ENCODE assay signal across 10 cellular contexts in the genomic region with DNA sequence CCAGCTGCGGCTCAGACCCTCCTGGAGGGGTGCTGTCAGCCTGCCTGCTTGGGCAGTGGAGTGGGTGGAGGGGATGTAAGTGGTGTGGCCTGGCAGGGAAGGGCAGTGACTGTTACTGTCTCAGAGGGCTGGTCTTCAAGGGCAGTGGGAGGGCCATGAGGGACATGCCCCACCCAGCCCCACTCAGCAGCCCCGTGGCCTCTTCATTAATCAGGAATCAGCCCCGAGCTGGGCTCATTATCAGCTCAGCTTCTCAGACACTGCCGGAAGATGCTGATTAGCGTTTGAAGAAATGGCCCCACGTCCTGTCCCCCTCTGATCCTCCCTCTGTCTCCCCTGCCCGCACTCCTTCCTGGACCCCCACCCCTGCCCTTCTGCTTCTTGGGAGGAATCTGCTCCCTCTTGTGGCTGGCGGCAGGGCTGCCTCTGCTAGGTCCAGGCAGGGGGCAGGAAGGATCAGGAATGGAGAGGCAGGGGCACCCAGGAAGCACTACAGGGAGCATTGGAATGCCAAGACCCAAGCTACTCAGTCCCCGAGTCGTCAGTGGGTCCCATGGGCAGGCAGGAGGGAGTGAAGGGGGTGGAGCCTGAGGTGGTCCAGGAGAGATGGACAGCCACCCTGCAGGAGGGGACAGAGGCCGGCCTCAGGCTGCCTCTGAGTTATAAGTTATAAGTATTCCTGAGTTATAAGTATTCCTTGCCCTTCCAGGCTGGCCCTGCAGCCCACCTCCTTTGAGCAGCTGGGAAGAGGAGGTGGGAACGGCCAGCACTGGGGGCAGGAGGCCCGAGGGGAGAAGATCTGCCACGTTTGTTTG. TPM values are rescaled to one million over a fixed set of nuclear protein-coding genes. Genes with fewer than 3 reads are reported as not detected.
A peak's percentile ranks its signal among the peaks of the same experiment; 100 is the strongest.
DNase-seq lines count a peak whose midpoint lies in the region; ATAC-seq and TF ChIP-seq lines count a peak whose summit lies in the region.
"Had no signal": no experiment of that assay in that cellular context is flagged by ENCODE, and none has a peak within 500 bp of the region (broad histone marks: within the 10 kb centered on the region; RNA-seq: fewer than 3 reads in every experiment).

No MANE protein-coding gene starts in this region.

- TF ChIP-seq POLR2A in spleen (IDR thresholded peaks at IDR 0.05) (no peak), suprapubic skin (IDR thresholded peaks at IDR 0.05) (no peak)

- peak in 7 of 11 experiments; percentile 9 to 42 (median 25) for TF ChIP-seq CTCF in spleen (IDR thresholded peaks at IDR 0.05 in 8 of 11, conservative IDR thresholded peaks at IDR 0.05 in 3 of 11)
- peak in 1 of 2 donors; percentile 52 for TF ChIP-seq CTCF in suprapubic skin (IDR thresholded peaks at IDR 0.05)

- DNase-seq in COR-L47 (lab: John Stamatoyannopoulos, UW) (peak; percentile 30), HPDE6-E6E7 (ENCODE audit: extremely low spot score) (peak; percentile 61), T-cell (no peak), Right ventricle myocardium superior (peak; percentile 61), spleen (peak; percentile 73), suprapubic skin (ENCODE audit: low spot score in 2 of 2) (no peak)
- no peak for DNase-seq in effector CD4-positive, alpha-beta T cell

- 11 to 16% (median 12%) methylated on average over 12 to 14 of the region's 14 CpGs for WGBS in spleen, 5 donors
- 22% methylated on average over 14 of the region's 14 CpGs for WGBS in suprapubic skin

- H3K27me3 Mint-ChIP-seq in T-cell = peaks cover 83 to 84% of the 10 kb centered on the region in 2 donors

- ATAC-seq in T-cell (replicated peaks in 1 of 4) = peak in 3 of 4 experiments; percentile 22 to 58 (median 26)
- ATAC-seq in Right ventricle myocardium superior (ENCODE audit: poor library complexity) = peak; percentile 78
- no peak for ATAC-seq in HG02610 (IDR thresholded peaks at IDR 0.05; ENCODE audit: unreplicated experiment)

- intact Hi-C loops in Right ventricle myocardium superior (cut with DNase I) (no loop called here), spleen (cut with DNase I; ENCODE audit: low total_unique reads) (no loop called here)

- no peaks in the 10 kb centered on the region for H3K36me3 Mint-ChIP-seq in T-cell

- H3K27me3 ChIP-seq in spleen (replicated peaks in 1 of 7) (peaks cover 6 to 100% (median 65%) of the 10 kb centered on the region in 7 donors), suprapubic skin (peaks cover 83% of the 10 kb centered on the region)

- POLR2A ChIA-PET in T-cell (lab: Charles Lee) = interaction anchor here in 1 of 2 donors (0.6 kb wide), 1 partner anchor 135 kb away, joined by 3 read pairs; no protein-coding TSS in a partner anchor

- no peaks in the 10 kb centered on the region for H3K9me3 Mint-ChIP-seq in T-cell

- H3K27ac ChIP-seq in spleen = no peak overlapping the region
- H3K27ac ChIP-seq in suprapubic skin = no peak overlapping the region

- peak overlapping the region in 1 of 3 donors; percentile 64 for H3K4me3 Mint-ChIP-seq in T-cell

- H3K27ac Mint-ChIP-seq in T-cell = peak overlapping the region in 1 of 2 donors; percentile 1

- H3K4me3 ChIP-seq in spleen (no peak overlapping the region), suprapubic skin (no peak overlapping the region)
- H3K4me3 ChIP-seq: skin epidermis had no signal

- H3K36me3 ChIP-seq in spleen (no peaks in the 10 kb centered on the region), suprapubic skin (no peaks in the 10 kb centered on the region)

- H3K9me3 ChIP-seq in spleen (no peaks in the 10 kb centered on the region), suprapubic skin (no peaks in the 10 kb centered on the region)

- CTCF ChIA-PET in T-cell (lab: Charles Lee) = interaction anchor here (0.9 to 1.4 kb wide), 4 partner anchors 8 to 23 kb away, joined by 4 to 7 read pairs (median 6); a partner anchor contains a TSS

- no peak for TF ChIP-seq EP300 in suprapubic skin (IDR thresholded peaks at IDR 0.05)

- H3K4me1 ChIP-seq in spleen = peaks cover 6 to 28% (median 18%) of the 10 kb centered on the region in 6 donors
- H3K4me1 ChIP-seq in suprapubic skin = peaks cover 22% of the 10 kb centered on the region

- H3K4me1 Mint-ChIP-seq in T-cell = peaks cover 14 to 19% (median 17%) of the 10 kb centered on the region in 3 donors

RNA-seq across cellular contexts. Expression of a gene that starts 7.0 kb away (rescaled TPM):
- under 1 TPM in 3 of 5 donors, not detected in 2; 0.09 to 0.35 (median 0.20) TPM for total RNA-seq in T-cell
- not detected for total RNA-seq in Right ventricle myocardium superior
- total RNA-seq in spleen = under 1 TPM in 1 of 7 donors, not detected in 6; 0.32 TPM
- polyA plus RNA-seq in spleen = under 1 TPM; 0.04 to 0.06 (median 0.05) TPM
- total RNA-seq in suprapubic skin = not detected

RNA-seq across cellular contexts. Expression of a gene that starts 22.3 kb away (rescaled TPM):
- total RNA-seq in T-cell (10 to 100 TPM in 3 of 5 donors, 1 to 10 TPM in 2; 5.0 to 12.8 (median 10.8) TPM), Right ventricle myocardium superior (85.9 TPM), spleen (10 to 100 TPM in 6 of 7 donors, 1 to 10 TPM in 1; 8.9 to 26.2 (median 15.4) TPM), suprapubic skin (10 to 100 TPM; 28.8 to 62.1 (median 49.3) TPM)
- 1 to 10 TPM; 2.8 to 8.9 (median 4.8) TPM for polyA plus RNA-seq in spleen

RNA-seq across cellular contexts. Expression of a gene that starts 22.6 kb away (rescaled TPM):
- total RNA-seq in T-cell = under 1 TPM; 0.37 to 0.88 (median 0.69) TPM
- total RNA-seq in Right ventricle myocardium superior = 2.6 TPM
- total RNA-seq in spleen = 1 to 10 TPM in 5 of 7 donors, under 1 TPM in 2; 0.39 to 2.8 (median 1.1) TPM
- 1 to 10 TPM; 1.1 to 2.1 (median 1.5) TPM for polyA plus RNA-seq in spleen
- total RNA-seq in suprapubic skin = 1 to 10 TPM in 3 of 4 donors, under 1 TPM in 1; 0.56 to 1.9 (median 1.4) TPM

RNA-seq across cellular contexts. Expression of a gene that starts 22.6 kb away (rescaled TPM):
- total RNA-seq in T-cell (10 to 100 TPM; 20.6 to 47.7 (median 41.3) TPM), Right ventricle myocardium superior (22.3 TPM), spleen (10 to 100 TPM; 21.2 to 45.5 (median 29.4) TPM), suprapubic skin (10 to 100 TPM; 18.3 to 31.3 (median 22.3) TPM)
- 10 to 100 TPM; 27.4 to 43.3 (median 39.3) TPM for polyA plus RNA-seq in spleen

RNA-seq across cellular contexts. Expression of a gene that starts 50.1 kb away (rescaled TPM):
- total RNA-seq in T-cell (1 to 10 TPM; 1.2 to 2.4 (median 1.2) TPM), Right ventricle myocardium superior (165 TPM), spleen (10 to 100 TPM; 26.7 to 51.6 (median 31.1) TPM), suprapubic skin (10 to 100 TPM; 33.2 to 75.7 (median 43.7) TPM)
- polyA plus RNA-seq in spleen = 10 to 100 TPM; 15.9 to 32.0 (median 27.6) TPM
- total RNA-seq: T-helper 2 cell treated with Interferon-gamma antibody and Interleukin-4, amounts not matched to agents 100 ng/mL and 5 ng/mL, for 36 hours had no signal

Comparison
In these comparisons a context has a peak if more than half of its experiments do, and no peak if none do; other contexts are left out.
1. DNase-seq: peak in COR-L47 (single experiment), HPDE6-E6E7 (single experiment), Right ventricle myocardium superior (single experiment) and spleen (single experiment); none in T-cell (0 of 34), suprapubic skin (0 of 2) and effector CD4-positive, alpha-beta T cell (single experiment).